ENCODE assay signal across 13 cellular contexts in genomic region chr9:89961616-89962341, GRCh38.
DNase-seq lines count a peak whose midpoint lies in the region; ATAC-seq and TF ChIP-seq lines count a peak whose summit lies in the region.
"Had no signal": no experiment of that assay in that cellular context is flagged by ENCODE, and none has a peak within 500 bp of the region (broad histone marks: within the 10 kb centered on the region; RNA-seq: fewer than 3 reads in every experiment).

No MANE protein-coding gene starts in this region.

- H3K36me3 Mint-ChIP-seq in nephron (ENCODE audit: low read depth) = no peaks in the 10 kb centered on the region

- H3K4me2 ChIP-seq in BLaER1 treated with 17β-estradiol and CSF1 and Interleukin-3, amounts not matched to agents 10 nM and 100 nM = peak overlapping the region; percentile 57 to 80 (median 72)

- no peaks in the 10 kb centered on the region for H3K9me3 Mint-ChIP-seq in nephron

- H3K9me3 ChIP-seq in BLaER1 treated with 17β-estradiol and CSF1 and Interleukin-3, amounts not matched to agents 10 nM and 100 nM (replicated peaks in 1 of 11) = no peaks in the 10 kb centered on the region

- TF ChIP-seq CTCF in coronary artery (IDR thresholded peaks at IDR 0.05) (no peak), nephron (IDR thresholded peaks at IDR 0.05; ENCODE audit: unreplicated experiment in 3 of 3) (no peak)

- peak overlapping the region in 9 of 11 experiments; percentile 10 to 57 (median 46); a peak in 14 of 22 replicates for H3K27ac ChIP-seq in BLaER1 treated with 17β-estradiol and CSF1 and Interleukin-3, amounts not matched to agents 10 nM and 100 nM
- H3K27ac ChIP-seq in coronary artery = peak overlapping the region in 1 of 2 donors; percentile 27

- H3K27me3 Mint-ChIP-seq in nephron (ENCODE audit: low read depth) = no peaks in the 10 kb centered on the region

- peaks cover 27% of the 10 kb centered on the region for H3K4me1 Mint-ChIP-seq in nephron

- H3K4me3 Mint-ChIP-seq in nephron = no peak overlapping the region

- 0 out of 20 replicates have a peak overlapping the region, but pooled peaks of 1 of the 10 experiments have one; percentile 40 for H3K4me3 ChIP-seq in BLaER1 treated with 17β-estradiol and CSF1 and Interleukin-3, amounts not matched to agents 10 nM and 100 nM
- peak overlapping the region; percentile 53 for H3K4me3 ChIP-seq in coronary artery

- H3K4me1 ChIP-seq in BLaER1 treated with 17β-estradiol and CSF1 and Interleukin-3, amounts not matched to agents 10 nM and 100 nM = peaks cover 11 to 18% (median 16%) of the 10 kb centered on the region in 10 experiments

- ATAC-seq in HG02884 (IDR thresholded peaks at IDR 0.05; ENCODE audit: unreplicated experiment) (no peak), HG03196 (IDR thresholded peaks at IDR 0.05; ENCODE audit: unreplicated experiment) (no peak)

- no peaks in the 10 kb centered on the region for H3K27me3 ChIP-seq in BLaER1 treated with 17β-estradiol and CSF1 and Interleukin-3, amounts not matched to agents 10 nM and 100 nM

- H3K36me3 ChIP-seq in BLaER1 treated with 17β-estradiol and CSF1 and Interleukin-3, amounts not matched to agents 10 nM and 100 nM = no peaks in the 10 kb centered on the region

- H4K20me1 ChIP-seq in BLaER1 treated with 17β-estradiol and CSF1 and Interleukin-3, amounts not matched to agents 10 nM and 100 nM = no peaks in the 10 kb centered on the region

- DNase-seq in MV-4-11 (lab: John Stamatoyannopoulos, UW) (peak; percentile 64), coronary artery (ENCODE audit: low spot score) (no peak), NCI-H510A (lab: John Stamatoyannopoulos, UW) (no peak), AG08396 (ENCODE audit: low spot score) (no peak)
- DNase-seq: activated CD4-positive, alpha-beta T cell treated with anti-CD3 and anti-CD28 coated beads, Interleukin-2, amount 50 U/mL, for 4 hours; DMS153; H7; NCI-H187; SHP77 treated with DMSO at 0.1 percent for 48 hours had no signal

- H3K9ac ChIP-seq in BLaER1 treated with 17β-estradiol and CSF1 and Interleukin-3, amounts not matched to agents 10 nM and 100 nM = peak overlapping the region in 1 of 11 experiments; percentile 31; a peak in 3 of 22 replicates

- peak overlapping the region in 2 of 3 experiments; percentile 57 to 59 for H3K27ac Mint-ChIP-seq in nephron
